ENCODE assay signal across 20 cellular contexts in the genomic region with DNA sequence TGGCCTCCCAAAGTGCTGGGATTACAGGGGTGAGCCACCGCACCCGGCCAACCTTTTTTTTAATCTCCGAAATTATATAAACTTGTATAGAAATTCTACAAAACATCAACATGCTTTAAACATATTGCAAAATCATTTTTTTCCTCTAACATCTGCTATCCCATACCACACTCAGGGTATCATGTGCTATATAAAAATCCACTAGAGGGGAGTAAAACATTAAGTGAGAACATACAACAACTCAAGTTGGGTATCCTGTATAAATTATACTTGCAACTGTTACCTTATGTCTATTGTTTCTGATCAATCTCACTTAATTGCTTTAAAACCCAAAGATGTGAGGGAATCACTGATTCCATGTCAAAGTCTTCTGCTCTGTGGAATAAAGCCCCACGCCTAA.
DNase-seq lines count a peak whose midpoint lies in the region; ATAC-seq and TF ChIP-seq lines count a peak whose summit lies in the region.
"Had no signal": no experiment of that assay in that cellular context is flagged by ENCODE, and none has a peak within 500 bp of the region (broad histone marks: within the 10 kb centered on the region; RNA-seq: fewer than 3 reads in every experiment).

No MANE protein-coding gene starts in this region.

- H3K4me3 ChIP-seq in IMR-90 (ENCODE audit: insufficient read depth, low read depth, low read length) (no peak overlapping the region), fibroblast of the aortic adventitia (ENCODE audit: low read depth, low read length) (no peak overlapping the region)
- H3K4me3 ChIP-seq: colonic mucosa, heart right ventricle, testis had no signal

- no peak overlapping the region for H2AFZ ChIP-seq in IMR-90 (replicated peaks; ENCODE audit: low read length, poor library complexity)

- no peak overlapping the region for H3K27ac ChIP-seq in IMR-90 (ENCODE audit: insufficient read depth, low read length)
- H3K27ac ChIP-seq: colonic mucosa, epithelial cell of prostate, testis had no signal

- no peaks in the 10 kb centered on the region for H3K36me3 ChIP-seq in IMR-90 (ENCODE audit: control insufficient read depth, insufficient read depth, low read length)
- H3K36me3 ChIP-seq: BE2C, colonic mucosa had no signal

- no peak overlapping the region for H3K4me2 ChIP-seq in IMR-90 (ENCODE audit: low read depth, low read length)

- no peak overlapping the region for H2BK5ac ChIP-seq in IMR-90 (ENCODE audit: low read depth, low read length, poor library complexity, severe bottlenecking)

- H3K4me1 ChIP-seq in IMR-90 (ENCODE audit: control insufficient read depth, insufficient read depth, low read length) = peaks cover 11% of the 10 kb centered on the region
- H3K4me1 ChIP-seq: colonic mucosa, testis had no signal

- no peak overlapping the region for H4K91ac ChIP-seq in IMR-90 (ENCODE audit: insufficient read depth, low read depth, low read length)

- DNase-seq in AG09319 (ENCODE audit: extremely low read depth, low read depth) = no peak
- peak; percentile 59 for DNase-seq in IMR-90
- peak; percentile 30 for DNase-seq in amniotic epithelial cell (ENCODE audit: low read depth)
- peak; percentile 72 for DNase-seq in fibroblast of the aortic adventitia (ENCODE audit: low read depth)
- DNase-seq in DMS53 treated with DMSO at 0.1 percent for 48 hours (lab: John Stamatoyannopoulos, UW; ENCODE audit: unreplicated experiment) = no peak
- no peak for DNase-seq in NCI-H82 (lab: John Stamatoyannopoulos, UW)
- DNase-seq in stimulated activated CD4-positive, alpha-beta T cell treated with anti-CD3 and anti-CD28 coated beads, Interleukin-15, amount 100 ng/mL, for 24 hours = no peak
- DNase-seq: activated B cell treated with CpG ODN at 0.5 μM for 24 hours; amniotic stem cell; BE2C; colonic mucosa; DMS153; heart right ventricle; NCI-H187; NCI-H510A; stimulated activated CD4-positive, alpha-beta T cell treated with anti-CD3 and anti-CD28 coated beads, Interleukin-4, amount 100 ng/mL, for 4 hours; T-cell; testis had no signal

- CTCF ChIA-PET in IMR-90 (lab: Yijun Ruan, JAX) = interaction anchor here (0.7 kb wide), 1 partner anchor 19 kb away, joined by 6 read pairs; no protein-coding TSS in a partner anchor

- 100% methylated on average over 1 of the region's 4 CpGs; no CpG with 5 or more reads in 1 of the 2 experiments for WGBS in IMR-90 (ENCODE audit: extremely low coverage in 2 of 2, insufficient read length in 1 of 2), 2 experiments

- dilution Hi-C loops in IMR-90 (cut with HindIII; ENCODE audit: low sequenced_read_pairs, unreplicated experiment) = no loop called here

- H2BK15ac ChIP-seq in IMR-90 (ENCODE audit: low read depth, low read length) = no peak overlapping the region

- intact Hi-C loops in IMR-90 (cut with micrococcal nuclease) = loop anchor here (2.0 to 10.0 kb wide), 2 partner anchors 139 to 247 kb away; a partner anchor contains a TSS

- no peak overlapping the region for H2BK20ac ChIP-seq in IMR-90 (ENCODE audit: low read depth, low read length)

- no peak overlapping the region for H4K5ac ChIP-seq in IMR-90 (ENCODE audit: low read depth, low read length)

- TF ChIP-seq CTCF in AG09319 (IDR thresholded peaks at IDR 0.05; ENCODE audit: low read depth, low read length) (peak; percentile 39), IMR-90 (conservative IDR thresholded peaks at IDR 0.05; ENCODE audit: low read depth, low read length) (peak; percentile 62), fibroblast of the aortic adventitia (IDR thresholded peaks at IDR 0.05; ENCODE audit: insufficient read depth, low read length) (peak; percentile 59)

- no peak for TF ChIP-seq POLR2A in IMR-90 (IDR thresholded peaks at IDR 0.05; ENCODE audit: low read depth, low read length)

- no peak overlapping the region for H3K18ac ChIP-seq in IMR-90 (ENCODE audit: low read depth, low read length)

- no peak overlapping the region for H3K9ac ChIP-seq in IMR-90 (ENCODE audit: low read depth, low read length)

- no TSS peak for BruUV-seq in IMR-90 (replicated peaks; lab: Mats Ljungman, UMichigan)

- no peak overlapping the region for H2BK120ac ChIP-seq in IMR-90 (ENCODE audit: low read depth, low read length)

- ATAC-seq in IMR-90 (ENCODE audit: low read depth) (peak; percentile 76), HG02938 (IDR thresholded peaks at IDR 0.05; ENCODE audit: unreplicated experiment) (no peak)
- ATAC-seq: heart right ventricle, T-cell had no signal

- no peaks in the 10 kb centered on the region for H3K27me3 ChIP-seq in IMR-90 (ENCODE audit: control insufficient read depth, insufficient read depth, low read length)
- H3K27me3 ChIP-seq: BE2C, colonic mucosa, heart right ventricle, testis had no signal

- no peak overlapping the region for H4K8ac ChIP-seq in IMR-90 (ENCODE audit: low read depth in 2 of 2, low read length in 2 of 2)

- POLR2A ChIA-PET in IMR-90 (lab: Charles Lee; ENCODE audit: unreplicated experiment) = no interaction called here

- H3K14ac ChIP-seq in IMR-90 (replicated peaks; ENCODE audit: low read depth, low read length) = no peak overlapping the region

- H2AK5ac ChIP-seq in IMR-90 (ENCODE audit: low read depth, low read length) = no peak overlapping the region

- H3K23ac ChIP-seq in IMR-90 (ENCODE audit: low read depth, low read length) = no peak overlapping the region

- H4K20me1 ChIP-seq in IMR-90 (ENCODE audit: insufficient read depth, low read length) = no peaks in the 10 kb centered on the region

- no peak overlapping the region for H2AK9ac ChIP-seq in IMR-90 (replicated peaks; ENCODE audit: low read depth, low read length, poor library complexity)

- peaks cover 17% of the 10 kb centered on the region for H3K9me1 ChIP-seq in IMR-90 (ENCODE audit: insufficient read depth, low read length)

- H3K79me1 ChIP-seq in IMR-90 (ENCODE audit: low read depth in 1 of 2, low read length in 2 of 2) = peaks cover 0 to 8% of the 10 kb centered on the region in 2 experiments; a peak in 1 of 4 replicates

- H3K9me3 ChIP-seq in IMR-90 (ENCODE audit: control insufficient read depth, insufficient read depth, low read length) = no peaks in the 10 kb centered on the region; the same call in 1 of the 2 replicates
- H3K9me3 ChIP-seq: BE2C, colonic mucosa, testis had no signal

- in situ Hi-C loops in IMR-90 (cut with MboI; ENCODE audit: low sequenced_read_pairs) = loop anchor here (25.0 kb wide), 1 partner anchor 1420 kb away; no protein-coding TSS in a partner anchor

- H3K4ac ChIP-seq in IMR-90 (ENCODE audit: low read depth, low read length) = no peak overlapping the region

- TF ChIP-seq RAD21 in IMR-90 (IDR thresholded peaks at IDR 0.05; ENCODE audit: low read length) = peak; percentile 66

- H3K56ac ChIP-seq in IMR-90 (ENCODE audit: extremely low read depth, insufficient read depth, low read length) = no peak overlapping the region

TF ChIP-seq in IMR-90, 13 proteins besides CTCF, POLR2A, EP300 and RAD21:
- TF ChIP-seq CEBPB (IDR thresholded peaks at IDR 0.05; ENCODE audit: low read depth, low read length) (peak; percentile 12; the same call in 1 of the 2 replicates), SMC3 (IDR thresholded peaks at IDR 0.05; ENCODE audit: low read depth, low read length) (peak; percentile 54)
- TF ChIP-seq, protein P1, sequence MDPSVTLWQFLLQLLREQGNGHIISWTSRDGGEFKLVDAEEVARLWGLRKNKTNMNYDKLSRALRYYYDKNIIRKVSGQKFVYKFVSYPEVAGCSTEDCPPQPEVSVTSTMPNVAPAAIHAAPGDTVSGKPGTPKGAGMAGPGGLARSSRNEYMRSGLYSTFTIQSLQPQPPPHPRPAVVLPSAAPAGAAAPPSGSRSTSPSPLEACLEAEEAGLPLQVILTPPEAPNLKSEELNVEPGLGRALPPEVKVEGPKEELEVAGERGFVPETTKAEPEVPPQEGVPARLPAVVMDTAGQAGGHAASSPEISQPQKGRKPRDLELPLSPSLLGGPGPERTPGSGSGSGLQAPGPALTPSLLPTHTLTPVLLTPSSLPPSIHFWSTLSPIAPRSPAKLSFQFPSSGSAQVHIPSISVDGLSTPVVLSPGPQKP (IDR thresholded peaks at IDR 0.05; ENCODE audit: borderline replicate concordance, low read depth, low read length) = no peak
TF ChIP-seq in IMR-90: peak in this region for 2.

Comparison
In these comparisons a context has a peak if more than half of its experiments do, and no peak if none do; other contexts are left out.
1. DNase-seq: peak in IMR-90 (single experiment), amniotic epithelial cell (single experiment) and fibroblast of the aortic adventitia (single experiment); none in AG09319 (single experiment), DMS53 treated with DMSO at 0.1 percent for 48 hours (single experiment), NCI-H82 (single experiment) and stimulated activated CD4-positive, alpha-beta T cell treated with anti-CD3 and anti-CD28 coated beads, Interleukin-15, amount 100 ng/mL, for 24 hours (single experiment).
2. Peak in every context shown above with its lines, with median percentiles within 50 percentile points of each other: CTCF ChIP-seq.